In genomic region chr12:51371295-51371953, GRCh38 we compare ENCODE assay signal across 9 cellular contexts. TPM values are rescaled to one million over a fixed set of nuclear protein-coding genes. Genes with fewer than 3 reads are reported as not detected.
A peak's percentile ranks its signal among the peaks of the same experiment; 100 is the strongest.
DNase-seq lines count a peak whose midpoint lies in the region; ATAC-seq lines count a peak whose summit lies in the region.
"Had no signal": no experiment of that assay in that cellular context is flagged by ENCODE, and none has a peak within 500 bp of the region (broad histone marks: within the 10 kb centered on the region; RNA-seq: fewer than 3 reads in every experiment).

No MANE protein-coding gene starts in this region.

- H3K36me3 ChIP-seq in mesenchymal stem cell (ENCODE audit: control insufficient read depth in 1 of 2, insufficient read depth in 2 of 2, low read depth in 1 of 2, low read length in 2 of 2), result no peaks in the 10 kb centered on the region
- H3K36me3 ChIP-seq in aorta (ENCODE audit: control insufficient read depth in 1 of 2, insufficient read depth in 2 of 2, low read length in 1 of 2), result no peaks in the 10 kb centered on the region
- H3K36me3 ChIP-seq: neutrophil had no signal

- no peaks in the 10 kb centered on the region for H3K79me1 ChIP-seq in mesenchymal stem cell (replicated peaks; ENCODE audit: low read length, poor library complexity, severe bottlenecking)

- H3K4me1 ChIP-seq in mesenchymal stem cell (ENCODE audit: control insufficient read depth, insufficient read depth, low read depth, low read length) (peaks cover 21% of the 10 kb centered on the region), aorta (ENCODE audit: control insufficient read depth in 1 of 2, insufficient read depth in 2 of 2, low read length in 2 of 2) (peaks cover 0 to 2% of the 10 kb centered on the region in 2 donors)

- no peak overlapping the region for H3K14ac ChIP-seq in mesenchymal stem cell (ENCODE audit: low read length in 2 of 2)

- no peak overlapping the region for H2AK5ac ChIP-seq in mesenchymal stem cell (ENCODE audit: low read length, severe bottlenecking)

- peak overlapping the region; percentile 24 to 28 for H3K18ac ChIP-seq in mesenchymal stem cell (ENCODE audit: low read depth in 1 of 2, low read length in 2 of 2)

- no peak overlapping the region for H3K23ac ChIP-seq in mesenchymal stem cell (ENCODE audit: low read length in 2 of 2)

- H3K4me2 ChIP-seq in mesenchymal stem cell (ENCODE audit: low read length, poor library complexity, severe bottlenecking), result peak overlapping the region; percentile 26

- H3K4ac ChIP-seq in mesenchymal stem cell (ENCODE audit: low read depth in 1 of 2, low read length in 2 of 2), result no peak overlapping the region

- no peak overlapping the region for H2BK5ac ChIP-seq in mesenchymal stem cell (ENCODE audit: low read depth, low read length, poor library complexity, severe bottlenecking)

- H3K4me3 ChIP-seq in mesenchymal stem cell (ENCODE audit: insufficient read depth in 1 of 2, low read depth in 1 of 2, low read length in 2 of 2) (peak overlapping the region in 1 of 2 experiments; percentile 3), aorta (ENCODE audit: low read length in 2 of 2) (no peak overlapping the region)

- no peak overlapping the region for H2BK15ac ChIP-seq in mesenchymal stem cell (ENCODE audit: low read depth, poor library complexity, severe bottlenecking)

- intact Hi-C loops in aorta (cut with DNase I), result no loop called here

- H3K27me3 ChIP-seq in mesenchymal stem cell (ENCODE audit: control insufficient read depth in 1 of 2, insufficient read depth in 1 of 2, low read length in 2 of 2) (no peaks in the 10 kb centered on the region), aorta (ENCODE audit: control insufficient read depth in 1 of 2, insufficient read depth in 2 of 2, low read length in 1 of 2) (no peaks in the 10 kb centered on the region)
- H3K27me3 ChIP-seq: neutrophil had no signal

- no peaks in the 10 kb centered on the region for H3K9me3 ChIP-seq in mesenchymal stem cell (ENCODE audit: control insufficient read depth, low read length)
- no peaks in the 10 kb centered on the region for H3K9me3 ChIP-seq in aorta (ENCODE audit: control insufficient read depth, low read length)
- H3K9me3 ChIP-seq: neutrophil had no signal

- H4K8ac ChIP-seq in mesenchymal stem cell (ENCODE audit: low read length), result peak overlapping the region; percentile 57

- WGBS in mesenchymal stem cell, result 17% methylated on average over 5 of the region's 8 CpGs
- 5 to 6% methylated on average over 8 of the region's 8 CpGs for WGBS in aorta, 2 donors

- H4K91ac ChIP-seq in mesenchymal stem cell (ENCODE audit: low read length), result no peak overlapping the region

- H2AFZ ChIP-seq in mesenchymal stem cell (ENCODE audit: low read depth, low read length), result peak overlapping the region; percentile 18

- peak overlapping the region; percentile 15 to 39 for H2BK12ac ChIP-seq in mesenchymal stem cell (ENCODE audit: low read length in 2 of 2)

- peak overlapping the region; percentile 93 for H3K27ac ChIP-seq in mesenchymal stem cell (ENCODE audit: low read length, poor library complexity, severe bottlenecking)
- peak overlapping the region in 1 of 2 donors; percentile 14 for H3K27ac ChIP-seq in aorta (ENCODE audit: low read depth in 1 of 2, low read length in 2 of 2)
- H3K27ac ChIP-seq: neutrophil had no signal

- peak; percentile 91 for ATAC-seq in aorta (ENCODE audit: low FRiP score)
- no peak for ATAC-seq in HG02938 (IDR thresholded peaks at IDR 0.05; ENCODE audit: unreplicated experiment)
- no peak for ATAC-seq in GM21576 (IDR thresholded peaks at IDR 0.05; ENCODE audit: unreplicated experiment)

- no peak overlapping the region for H2BK120ac ChIP-seq in mesenchymal stem cell (ENCODE audit: low read depth, low read length)

- DNase-seq in ELR (ENCODE audit: low read depth) (peak; percentile 99), NCI-H2227 treated with DMSO at 0.1 percent for 48 hours (lab: John Stamatoyannopoulos, UW) (peak; percentile 11), dedifferentiated amniotic fluid mesenchymal stem cell (ENCODE audit: extremely low spot score) (peak; percentile 94), mesenchymal stem cell (peak; percentile 96), aorta (peak; percentile 83 to 90), Kasumi-1 (lab: John Stamatoyannopoulos, UW) (no peak)

- peak overlapping the region; percentile 73 for H3K9ac ChIP-seq in mesenchymal stem cell (ENCODE audit: low read length)

RNA-seq across cellular contexts. Expression of gene GALNT6, which starts 19.8 kb away (rescaled TPM):
- polyA plus RNA-seq in mesenchymal stem cell (2013, experiment 1 of 2), result 20.7 TPM
- polyA plus RNA-seq in mesenchymal stem cell (2013, experiment 2 of 2), result 20.7 TPM
- total RNA-seq in aorta, result 1 to 10 TPM; 5.5 to 6.5 TPM
- polyA plus RNA-seq in aorta, result 10 to 100 TPM in 1 of 2 donors, under 1 TPM in 1; 0.72 to 12.3 TPM

RNA-seq across cellular contexts. Expression of gene CELA1, which starts 24.9 kb away (rescaled TPM):
- polyA plus RNA-seq in mesenchymal stem cell (2013, experiment 1 of 2), result not detected
- not detected for polyA plus RNA-seq in mesenchymal stem cell (2013, experiment 2 of 2)
- not detected for total RNA-seq in aorta
- not detected for polyA plus RNA-seq in aorta

RNA-seq across cellular contexts. Expression of gene BIN2, which starts 47.5 kb away (rescaled TPM):
- not detected for polyA plus RNA-seq in mesenchymal stem cell (2013, experiment 1 of 2)
- polyA plus RNA-seq in mesenchymal stem cell (2013, experiment 2 of 2), result not detected
- 10 to 100 TPM in 1 of 2 donors, 1 to 10 TPM in 1; 9.4 to 11.7 TPM for total RNA-seq in aorta
- polyA plus RNA-seq in aorta, result 1 to 10 TPM; 1.4 to 4.6 TPM

RNA-seq across cellular contexts. Expression of gene SLC4A8, which starts 53.2 kb away (rescaled TPM):
- 2.5 TPM for polyA plus RNA-seq in mesenchymal stem cell (2013, experiment 1 of 2)
- 2.2 TPM for polyA plus RNA-seq in mesenchymal stem cell (2013, experiment 2 of 2)
- total RNA-seq in aorta, result 1 to 10 TPM; 1.4 to 3.2 TPM
- polyA plus RNA-seq in aorta, result 1 to 10 TPM in 1 of 2 donors, under 1 TPM in 1; 0.36 to 6.1 TPM

Comparison
In these comparisons a context has a peak if more than half of its experiments do, and no peak if none do; other contexts are left out.
1. DNase-seq: peak in ELR (single experiment), NCI-H2227 treated with DMSO at 0.1 percent for 48 hours (single experiment), dedifferentiated amniotic fluid mesenchymal stem cell (single experiment), mesenchymal stem cell (single experiment) and aorta (2 of 2); none in Kasumi-1 (0 of 2).